8 cellular contexts compared by ENCODE assay signal in genomic region chr12:111027431-111027830, GRCh38.
"Had no signal": no experiment of that assay in that cellular context is flagged by ENCODE, and none has a peak within 500 bp of the region (broad histone marks: within the 10 kb centered on the region; RNA-seq: fewer than 3 reads in every experiment).

No MANE protein-coding gene starts in this region.

- DNase-seq: GDM1, GF-D8 had no signal

- ATAC-seq: GM12878 had no signal

- FAIRE-seq: G401.6, GM12878, GM12891, GM12892, GM18507, GM19239 had no signal

- H3K4me3 ChIP-seq: GM12878 had no signal
